Comparison of ENCODE assay signal across 2 cellular contexts in the genomic region with DNA sequence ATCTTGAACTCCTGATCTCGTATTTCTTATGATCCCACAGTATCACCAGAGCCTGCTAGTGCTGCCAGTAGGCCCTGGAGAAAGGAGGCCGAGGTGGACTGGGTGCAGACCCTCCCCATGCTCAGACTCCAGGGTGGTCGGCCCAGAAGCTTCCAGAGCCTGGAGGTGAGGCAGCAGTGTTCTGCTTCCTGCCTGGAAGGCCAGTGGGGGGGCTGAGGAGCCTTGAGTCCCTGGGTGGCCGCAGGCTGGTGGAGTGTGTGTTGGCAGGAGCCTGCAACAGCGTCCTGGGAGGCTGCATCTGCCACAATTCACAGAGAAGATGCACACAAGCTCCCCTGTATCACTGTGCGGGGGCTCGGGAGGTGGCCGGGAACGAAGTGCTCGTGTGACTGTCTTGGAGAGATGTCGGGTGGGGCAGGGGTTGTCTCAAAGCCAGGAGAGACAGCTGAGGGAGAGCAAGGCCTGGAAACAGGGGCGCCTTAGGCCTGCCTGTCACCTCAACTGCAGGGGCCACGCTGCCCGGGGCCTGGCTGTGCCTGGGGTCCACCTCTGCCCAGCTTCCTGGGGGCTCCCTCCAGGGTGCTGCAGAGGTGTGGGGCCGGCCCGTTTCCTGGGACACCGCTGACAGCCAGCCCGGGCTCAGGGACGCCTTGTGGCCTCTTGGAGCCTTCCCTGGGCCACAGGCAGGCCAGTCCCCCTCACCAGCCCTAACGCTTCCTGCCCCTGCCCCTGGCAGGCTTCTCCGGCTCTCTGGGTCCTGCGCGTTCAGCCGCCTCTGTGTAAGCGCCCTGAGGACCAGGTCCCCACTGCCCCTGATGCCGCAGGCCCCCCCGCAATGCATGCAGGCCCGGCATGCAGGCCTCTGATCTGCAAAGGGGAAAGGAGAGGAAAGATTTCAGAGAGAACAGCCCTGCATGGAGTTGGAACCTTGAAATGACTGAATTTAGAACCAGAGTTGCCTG.
TF ChIP-seq lines count a peak whose summit lies in the region.

No MANE protein-coding gene starts in this region.

TF ChIP-seq in GM23338, 12 proteins besides CTCF, POLR2A, EP300 and RAD21:
- no peak for TF ChIP-seq ZNF114 (CRISPR knock-in tag; IDR thresholded peaks at IDR 0.05)
- no peak for TF ChIP-seq ZNF331 (CRISPR knock-in tag; IDR thresholded peaks at IDR 0.05; ENCODE audit: low read depth)
- TF ChIP-seq JUNB (IDR thresholded peaks at IDR 0.05; ENCODE audit: unreplicated experiment) = no peak

TF ChIP-seq in IMR-90, 13 proteins besides CTCF, POLR2A, EP300 and RAD21:
- TF ChIP-seq, protein P1, sequence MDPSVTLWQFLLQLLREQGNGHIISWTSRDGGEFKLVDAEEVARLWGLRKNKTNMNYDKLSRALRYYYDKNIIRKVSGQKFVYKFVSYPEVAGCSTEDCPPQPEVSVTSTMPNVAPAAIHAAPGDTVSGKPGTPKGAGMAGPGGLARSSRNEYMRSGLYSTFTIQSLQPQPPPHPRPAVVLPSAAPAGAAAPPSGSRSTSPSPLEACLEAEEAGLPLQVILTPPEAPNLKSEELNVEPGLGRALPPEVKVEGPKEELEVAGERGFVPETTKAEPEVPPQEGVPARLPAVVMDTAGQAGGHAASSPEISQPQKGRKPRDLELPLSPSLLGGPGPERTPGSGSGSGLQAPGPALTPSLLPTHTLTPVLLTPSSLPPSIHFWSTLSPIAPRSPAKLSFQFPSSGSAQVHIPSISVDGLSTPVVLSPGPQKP (IDR thresholded peaks at IDR 0.05; ENCODE audit: borderline replicate concordance, low read depth, low read length) = no peak
- TF ChIP-seq MAZ (IDR thresholded peaks at IDR 0.05; ENCODE audit: borderline replicate concordance, low read depth, low read length) (no peak), SMC3 (IDR thresholded peaks at IDR 0.05; ENCODE audit: low read depth, low read length) (no peak), MXI1 (IDR thresholded peaks at IDR 0.05; ENCODE audit: borderline replicate concordance, low read depth, low read length) (no peak), NFE2L2 (IDR thresholded peaks at IDR 0.05; ENCODE audit: low read depth, low read length) (no peak), MAFK (IDR thresholded peaks at IDR 0.05; ENCODE audit: low read depth, low read length) (no peak), RFX5 (IDR thresholded peaks at IDR 0.05; ENCODE audit: low read depth, low read length) (no peak), CHD1 (IDR thresholded peaks at IDR 0.05; ENCODE audit: low read depth, low read length) (no peak), BHLHE40 (IDR thresholded peaks at IDR 0.05; ENCODE audit: low read depth, low read length) (no peak), FOS (IDR thresholded peaks at IDR 0.05; ENCODE audit: low read depth, low read length) (no peak), RCOR1 (IDR thresholded peaks at IDR 0.05; ENCODE audit: insufficient replicate concordance, low read length) (no peak), CEBPB (IDR thresholded peaks at IDR 0.05; ENCODE audit: low read depth, low read length) (no peak)
- TF ChIP-seq, protein P2, sequence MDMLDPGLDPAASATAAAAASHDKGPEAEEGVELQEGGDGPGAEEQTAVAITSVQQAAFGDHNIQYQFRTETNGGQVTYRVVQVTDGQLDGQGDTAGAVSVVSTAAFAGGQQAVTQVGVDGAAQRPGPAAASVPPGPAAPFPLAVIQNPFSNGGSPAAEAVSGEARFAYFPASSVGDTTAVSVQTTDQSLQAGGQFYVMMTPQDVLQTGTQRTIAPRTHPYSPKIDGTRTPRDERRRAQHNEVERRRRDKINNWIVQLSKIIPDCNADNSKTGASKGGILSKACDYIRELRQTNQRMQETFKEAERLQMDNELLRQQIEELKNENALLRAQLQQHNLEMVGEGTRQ (IDR thresholded peaks at IDR 0.05; ENCODE audit: low read depth, low read length) = no peak
